In the genomic region with DNA sequence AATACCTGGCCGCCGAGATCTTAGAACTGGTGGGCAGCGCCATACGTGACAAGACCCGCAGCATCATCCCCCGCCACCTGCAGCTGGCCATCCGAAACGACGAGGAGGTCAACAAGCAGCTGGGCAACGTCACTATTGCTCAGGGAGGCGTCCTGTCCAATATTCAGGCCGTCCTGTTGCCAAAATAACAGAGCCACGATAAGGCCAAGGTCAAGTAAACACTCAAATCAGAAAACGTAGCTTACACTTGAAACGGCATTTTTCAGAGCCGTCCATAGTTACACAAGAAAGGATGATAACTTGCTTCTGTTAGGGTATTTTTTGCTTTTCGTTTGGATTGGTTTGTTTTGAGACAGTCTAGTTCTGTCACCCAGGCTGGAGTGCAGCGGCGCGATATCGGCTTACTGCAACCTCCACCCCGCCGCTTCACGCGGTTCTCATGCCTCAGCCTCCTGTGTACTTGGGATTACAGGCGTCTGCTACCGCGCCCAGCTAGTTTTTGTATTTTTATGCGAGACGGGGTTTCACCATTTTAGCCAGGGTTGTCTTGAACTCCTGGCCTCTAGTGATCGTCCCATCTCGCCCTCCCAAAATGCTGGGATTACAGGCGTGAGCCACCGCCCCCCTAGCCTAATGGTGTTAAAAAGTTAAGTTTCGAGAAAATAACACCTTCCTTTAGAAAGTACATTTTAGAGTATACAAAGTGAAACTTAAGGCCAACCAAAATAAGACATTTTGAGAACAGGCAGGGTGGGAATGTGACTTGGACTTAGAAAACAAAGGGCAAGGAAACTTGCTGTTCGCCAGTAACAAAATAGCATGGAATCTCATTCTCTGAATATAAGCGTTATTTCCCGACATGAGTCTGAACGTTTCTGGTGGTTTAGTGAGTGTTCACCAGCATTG, we compare ENCODE assay signal across 8 cellular contexts. TPM values are rescaled to one million over a fixed set of nuclear protein-coding genes. Genes with fewer than 3 reads are reported as not detected.
DNase-seq lines count a peak whose midpoint lies in the region; ATAC-seq, FAIRE-seq and TF ChIP-seq lines count a peak whose summit lies in the region.

No MANE protein-coding gene starts in this region.

- no peak for TF ChIP-seq RAD21 in SK-N-SH (IDR thresholded peaks at IDR 0.05; ENCODE audit: low read length)

- POLR2A ChIA-PET in SK-N-SH (lab: Yijun Ruan, JAX), result interaction anchor here (0.8 to 5.8 kb wide), 50 partner anchors 8 to 1849 kb away, joined by 3 to 166 read pairs (median 10); a partner anchor contains a TSS

- CTCF ChIA-PET in SK-N-SH (lab: Yijun Ruan, JAX), result interaction anchor here (1.2 to 2.4 kb wide), 5 partner anchors 14 to 159 kb away, joined by 3 to 18 read pairs (median 9); a partner anchor contains a TSS

- H3K4me2 ChIP-seq in SK-N-SH, result peak overlapping the region; percentile 86

- peaks cover 0 to 12% of the 10 kb centered on the region in 2 experiments; a peak in 2 of 4 replicates for H3K4me1 ChIP-seq in SK-N-SH (ENCODE audit: control insufficient read depth in 1 of 2, insufficient read depth in 2 of 2, low read depth in 1 of 2, low read length in 1 of 2)
- peaks cover 0 to 11% (median 0%) of the 10 kb centered on the region in 4 donors for H3K4me1 ChIP-seq in right lobe of liver
- H3K4me1 ChIP-seq in stomach smooth muscle (ENCODE audit: control insufficient read depth, insufficient read depth, low read length), result peaks cover 12% of the 10 kb centered on the region

- H3K4me3 ChIP-seq in SK-N-SH (ENCODE audit: low read depth in 2 of 2, low read length in 1 of 2) (peak overlapping the region; percentile 57 to 60), brain microvascular endothelial cell (ENCODE audit: low read depth, low read length) (peak overlapping the region; percentile 65), right lobe of liver (peak overlapping the region; percentile 28 to 58 (median 49)), stomach smooth muscle (ENCODE audit: low read length in 2 of 2) (peak overlapping the region; percentile 81 to 86)

- no peaks in the 10 kb centered on the region for H3K79me2 ChIP-seq in SK-N-SH (ENCODE audit: insufficient read depth)

- H3K36me3 ChIP-seq in SK-N-SH (replicated peaks in 1 of 2; ENCODE audit: control insufficient read depth in 1 of 2, insufficient read depth in 2 of 2, low read length in 1 of 2) (no peaks in the 10 kb centered on the region), brain microvascular endothelial cell (replicated peaks) (no peaks in the 10 kb centered on the region), right lobe of liver (no peaks in the 10 kb centered on the region), stomach smooth muscle (ENCODE audit: control insufficient read depth in 2 of 2, insufficient read depth in 2 of 2, low read length in 2 of 2) (no peaks in the 10 kb centered on the region)

- no peaks in the 10 kb centered on the region for H3K9me2 ChIP-seq in SK-N-SH

- ATAC-seq in HG02623 (IDR thresholded peaks at IDR 0.05; ENCODE audit: unreplicated experiment), result peak; percentile 12
- peak; percentile 45 to 61 (median 59) for ATAC-seq in right lobe of liver

- no peak for DNase-seq in GM12892 (ENCODE audit: insufficient read length)
- no peak for DNase-seq in SK-N-SH
- peak; percentile 33 for DNase-seq in brain microvascular endothelial cell
- DNase-seq in right lobe of liver, result peak; percentile 54 to 74 (median 71)
- no peak for DNase-seq in GM03348 (ENCODE audit: low spot score)
- no peak for DNase-seq in NCI-H1694 (lab: John Stamatoyannopoulos, UW)

- FAIRE-seq in GM12892 (lab: Jason Lieb, UNC), result no peak

- H2AFZ ChIP-seq in SK-N-SH (ENCODE audit: low read depth), result peak overlapping the region; percentile 64

- in situ Hi-C loops in brain microvascular endothelial cell (cut with HindIII; ENCODE audit: low pct_ligation_motif_present, low sequenced_read_pairs), result no loop called here

- H3K9me3 ChIP-seq in SK-N-SH (no peaks in the 10 kb centered on the region), right lobe of liver (no peaks in the 10 kb centered on the region), stomach smooth muscle (ENCODE audit: control insufficient read depth in 2 of 2, low read length in 2 of 2) (no peaks in the 10 kb centered on the region)

- no peak for TF ChIP-seq EP300 in SK-N-SH (IDR thresholded peaks at IDR 0.05; ENCODE audit: borderline replicate concordance in 1 of 2, low read depth in 1 of 2, low read length in 1 of 2)

- WGBS in SK-N-SH (ENCODE audit: low lambda C conversion rate), result 14% methylated on average over 24 of the region's 39 CpGs
- 0% methylated on average over 38 of the region's 39 CpGs for WGBS in right lobe of liver (ENCODE audit: insufficient coverage, low coverage, low lambda C conversion rate, missing lambda C conversion rate)

- peak; percentile 73 for TF ChIP-seq POLR2A in GM12892 (IDR thresholded peaks at IDR 0.05; ENCODE audit: low read depth, low read length)
- TF ChIP-seq POLR2A in right lobe of liver (IDR thresholded peaks at IDR 0.05), result no peak

- 0 out of 2 replicates have a peak, but pooled peaks have one; percentile 6 for TF ChIP-seq CTCF in SK-N-SH (IDR thresholded peaks at IDR 0.05)
- no peak for TF ChIP-seq CTCF in brain microvascular endothelial cell (IDR thresholded peaks at IDR 0.05; ENCODE audit: low read depth, low read length, missing control alignments)
- TF ChIP-seq CTCF in right lobe of liver (IDR thresholded peaks at IDR 0.05), result no peak

- peak overlapping the region; percentile 79 to 97 for H3K27ac ChIP-seq in SK-N-SH (ENCODE audit: low read depth in 2 of 2, low read length in 1 of 2)
- peak overlapping the region; percentile 75 for H3K27ac ChIP-seq in brain microvascular endothelial cell
- H3K27ac ChIP-seq in right lobe of liver, result peak overlapping the region; percentile 89 to 93 (median 92)
- H3K27ac ChIP-seq in stomach smooth muscle (ENCODE audit: low read length), result peak overlapping the region; percentile 98

- peaks cover 40% of the 10 kb centered on the region for H3F3A ChIP-seq in SK-N-SH (replicated peaks; ENCODE audit: insufficient read depth)

- no peaks in the 10 kb centered on the region for H3K27me3 ChIP-seq in SK-N-SH (ENCODE audit: insufficient read depth)
- H3K27me3 ChIP-seq in brain microvascular endothelial cell (replicated peaks), result no peaks in the 10 kb centered on the region
- no peaks in the 10 kb centered on the region for H3K27me3 ChIP-seq in right lobe of liver
- H3K27me3 ChIP-seq in stomach smooth muscle (ENCODE audit: control insufficient read depth in 1 of 2, insufficient read depth in 2 of 2, low read length in 2 of 2), result no peaks in the 10 kb centered on the region

- intact Hi-C loops in right lobe of liver (cut with DNase I), result no loop called here

- H4K20me1 ChIP-seq in SK-N-SH (ENCODE audit: insufficient read depth), result no peaks in the 10 kb centered on the region

- H3K9ac ChIP-seq in SK-N-SH (peak overlapping the region; percentile 72), stomach smooth muscle (ENCODE audit: low read length in 2 of 2) (peak overlapping the region; percentile 75 to 84)

TF ChIP-seq in SK-N-SH, 30 proteins besides CTCF, POLR2A, EP300 and RAD21 (continues in another document):
- TF ChIP-seq CHD2 (IDR thresholded peaks at IDR 0.05; ENCODE audit: low read length, partially characterized antibody), result peak; percentile 6
- TF ChIP-seq RCOR1 (IDR thresholded peaks at IDR 0.05; ENCODE audit: low read length), result peak; percentile 4; the same call in 1 of the 2 replicates
- TF ChIP-seq MXI1 (IDR thresholded peaks at IDR 0.05; ENCODE audit: low read depth, low read length), result 0 out of 2 replicates have a peak, but pooled peaks have one; percentile 37
- TF ChIP-seq ELF1 (IDR thresholded peaks at IDR 0.05), result no peak
- TF ChIP-seq, protein P1, sequence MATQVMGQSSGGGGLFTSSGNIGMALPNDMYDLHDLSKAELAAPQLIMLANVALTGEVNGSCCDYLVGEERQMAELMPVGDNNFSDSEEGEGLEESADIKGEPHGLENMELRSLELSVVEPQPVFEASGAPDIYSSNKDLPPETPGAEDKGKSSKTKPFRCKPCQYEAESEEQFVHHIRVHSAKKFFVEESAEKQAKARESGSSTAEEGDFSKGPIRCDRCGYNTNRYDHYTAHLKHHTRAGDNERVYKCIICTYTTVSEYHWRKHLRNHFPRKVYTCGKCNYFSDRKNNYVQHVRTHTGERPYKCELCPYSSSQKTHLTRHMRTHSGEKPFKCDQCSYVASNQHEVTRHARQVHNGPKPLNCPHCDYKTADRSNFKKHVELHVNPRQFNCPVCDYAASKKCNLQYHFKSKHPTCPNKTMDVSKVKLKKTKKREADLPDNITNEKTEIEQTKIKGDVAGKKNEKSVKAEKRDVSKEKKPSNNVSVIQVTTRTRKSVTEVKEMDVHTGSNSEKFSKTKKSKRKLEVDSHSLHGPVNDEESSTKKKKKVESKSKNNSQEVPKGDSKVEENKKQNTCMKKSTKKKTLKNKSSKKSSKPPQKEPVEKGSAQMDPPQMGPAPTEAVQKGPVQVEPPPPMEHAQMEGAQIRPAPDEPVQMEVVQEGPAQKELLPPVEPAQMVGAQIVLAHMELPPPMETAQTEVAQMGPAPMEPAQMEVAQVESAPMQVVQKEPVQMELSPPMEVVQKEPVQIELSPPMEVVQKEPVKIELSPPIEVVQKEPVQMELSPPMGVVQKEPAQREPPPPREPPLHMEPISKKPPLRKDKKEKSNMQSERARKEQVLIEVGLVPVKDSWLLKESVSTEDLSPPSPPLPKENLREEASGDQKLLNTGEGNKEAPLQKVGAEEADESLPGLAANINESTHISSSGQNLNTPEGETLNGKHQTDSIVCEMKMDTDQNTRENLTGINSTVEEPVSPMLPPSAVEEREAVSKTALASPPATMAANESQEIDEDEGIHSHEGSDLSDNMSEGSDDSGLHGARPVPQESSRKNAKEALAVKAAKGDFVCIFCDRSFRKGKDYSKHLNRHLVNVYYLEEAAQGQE (IDR thresholded peaks at IDR 0.05; ENCODE audit: low read depth, low read length), result no peak
- TF ChIP-seq, protein P2, sequence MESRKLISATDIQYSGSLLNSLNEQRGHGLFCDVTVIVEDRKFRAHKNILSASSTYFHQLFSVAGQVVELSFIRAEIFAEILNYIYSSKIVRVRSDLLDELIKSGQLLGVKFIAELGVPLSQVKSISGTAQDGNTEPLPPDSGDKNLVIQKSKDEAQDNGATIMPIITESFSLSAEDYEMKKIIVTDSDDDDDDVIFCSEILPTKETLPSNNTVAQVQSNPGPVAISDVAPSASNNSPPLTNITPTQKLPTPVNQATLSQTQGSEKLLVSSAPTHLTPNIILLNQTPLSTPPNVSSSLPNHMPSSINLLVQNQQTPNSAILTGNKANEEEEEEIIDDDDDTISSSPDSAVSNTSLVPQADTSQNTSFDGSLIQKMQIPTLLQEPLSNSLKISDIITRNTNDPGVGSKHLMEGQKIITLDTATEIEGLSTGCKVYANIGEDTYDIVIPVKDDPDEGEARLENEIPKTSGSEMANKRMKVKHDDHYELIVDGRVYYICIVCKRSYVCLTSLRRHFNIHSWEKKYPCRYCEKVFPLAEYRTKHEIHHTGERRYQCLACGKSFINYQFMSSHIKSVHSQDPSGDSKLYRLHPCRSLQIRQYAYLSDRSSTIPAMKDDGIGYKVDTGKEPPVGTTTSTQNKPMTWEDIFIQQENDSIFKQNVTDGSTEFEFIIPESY (IDR thresholded peaks at IDR 0.05; ENCODE audit: borderline replicate concordance, low read depth), result no peak

RNA-seq across cellular contexts. Expression of a gene that starts 42.8 kb away (rescaled TPM):
- 4.4 TPM for polyA plus RNA-seq in GM12892 (2012; ENCODE audit: missing spikeins)
- polyA plus RNA-seq in SK-N-SH (2012; rRNA removed), result not detected in 2 replicates
- polyA plus RNA-seq in SK-N-SH (2012; cell fraction: cytosol; rRNA removed), result not detected in 2 replicates
- not detected in 2 replicates for polyA plus RNA-seq in SK-N-SH (2012; cell fraction: nucleus; rRNA removed)
- 10 to 100 TPM in 5 of 6 experiments, 1 to 10 TPM in 1; 8.9 to 20.7 (median 15.8) TPM for total RNA-seq in right lobe of liver

Comparison
In these comparisons a context has a peak if more than half of its experiments do, and no peak if none do; other contexts are left out.
1. DNase-seq: peak in brain microvascular endothelial cell (single experiment) and right lobe of liver (3 of 3); none in GM12892 (single experiment), SK-N-SH (single experiment), GM03348 (single experiment) and NCI-H1694 (single experiment).
2. Peak in every context shown above with its lines, with median percentiles within 50 percentile points of each other: H3K27ac ChIP-seq and H3K4me3 ChIP-seq.